Comparison of ENCODE assay signal across 11 cellular contexts in genomic region chr7:25952277-25953057, GRCh38.
DNase-seq lines count a peak whose midpoint lies in the region; ATAC-seq and TF ChIP-seq lines count a peak whose summit lies in the region.
"Had no signal": no experiment of that assay in that cellular context is flagged by ENCODE, and none has a peak within 500 bp of the region (broad histone marks: within the 10 kb centered on the region; RNA-seq: fewer than 3 reads in every experiment).

No MANE protein-coding gene starts in this region.

- no peak overlapping the region for H3K4me2 ChIP-seq in mesenchymal stem cell (ENCODE audit: low read length, poor library complexity, severe bottlenecking)

- H3K14ac ChIP-seq in mesenchymal stem cell (ENCODE audit: low read length in 2 of 2), result no peak overlapping the region

- no peak overlapping the region for H2AK5ac ChIP-seq in mesenchymal stem cell (ENCODE audit: low read length, severe bottlenecking)

- CTCF ChIA-PET in T-cell (lab: Charles Lee), result no interaction called here

- intact Hi-C loops in gastrocnemius medialis (cut with DNase I; ENCODE audit: low total_unique reads), result loop anchor here (5.0 to 10.0 kb wide), 4 partner anchors 55 to 1210 kb away; partner anchors contain the start of genes CBX3 and HNRNPA2B1

- ATAC-seq in T-cell (replicated peaks in 1 of 4), result no peak
- no peak for ATAC-seq in gastrocnemius medialis

- WGBS in mesenchymal stem cell, result 70% methylated on average over 17 of the region's 18 CpGs

- H3K18ac ChIP-seq in mesenchymal stem cell (ENCODE audit: low read depth in 1 of 2, low read length in 2 of 2), result no peak overlapping the region

- H3K27me3 Mint-ChIP-seq in T-cell, result peaks cover 0 to 10% of the 10 kb centered on the region in 2 donors

- H3K4ac ChIP-seq in mesenchymal stem cell (ENCODE audit: low read depth in 1 of 2, low read length in 2 of 2), result no peak overlapping the region

- H3K36me3 ChIP-seq in HUES48 (ENCODE audit: control insufficient read depth, insufficient read depth, low read length), result no peaks in the 10 kb centered on the region
- H3K36me3 ChIP-seq in mesenchymal stem cell (ENCODE audit: control insufficient read depth in 1 of 2, insufficient read depth in 2 of 2, low read depth in 1 of 2, low read length in 2 of 2), result no peaks in the 10 kb centered on the region
- H3K36me3 ChIP-seq in gastrocnemius medialis, result no peaks in the 10 kb centered on the region

- H3K27ac Mint-ChIP-seq in T-cell, result no peak overlapping the region

- H2BK12ac ChIP-seq in mesenchymal stem cell (ENCODE audit: low read length in 2 of 2), result no peak overlapping the region

- H3K4me1 ChIP-seq in HUES48 (ENCODE audit: control insufficient read depth, insufficient read depth, low read length) (peaks cover 41% of the 10 kb centered on the region), mesenchymal stem cell (ENCODE audit: control insufficient read depth, insufficient read depth, low read depth, low read length) (peaks cover 16% of the 10 kb centered on the region), gastrocnemius medialis (peaks cover 5 to 15% of the 10 kb centered on the region in 2 donors)

- H2BK15ac ChIP-seq in mesenchymal stem cell (ENCODE audit: low read depth, poor library complexity, severe bottlenecking), result no peak overlapping the region

- DNase-seq in T-cell (no peak), mesenchymal stem cell (no peak), NCI-H446 treated with DMSO at 0.1 percent for 48 hours (lab: John Stamatoyannopoulos, UW) (no peak), GDM1 (lab: John Stamatoyannopoulos, UW) (no peak), gastrocnemius medialis (no peak), 8988T (no peak)
- DNase-seq: activated CD4-positive, CD25-positive, alpha-beta regulatory T cell; cerebellar nuclear complex; left colon had no signal

- H4K91ac ChIP-seq in mesenchymal stem cell (ENCODE audit: low read length), result no peak overlapping the region

- H3K4me1 Mint-ChIP-seq in T-cell, result peaks cover 19 to 25% (median 20%) of the 10 kb centered on the region in 3 donors

- peak overlapping the region; percentile 53 to 90 (median 57) for H3K4me3 Mint-ChIP-seq in T-cell

- H3K4me3 ChIP-seq in HUES48 (ENCODE audit: low read depth, low read length) (peak overlapping the region; percentile 61), mesenchymal stem cell (ENCODE audit: insufficient read depth in 1 of 2, low read depth in 1 of 2, low read length in 2 of 2) (peak overlapping the region in 1 of 2 experiments; percentile 75), gastrocnemius medialis (peak overlapping the region in 1 of 4 donors; percentile 88)

- H3K36me3 Mint-ChIP-seq in T-cell, result no peaks in the 10 kb centered on the region

- no peak overlapping the region for H2BK120ac ChIP-seq in mesenchymal stem cell (ENCODE audit: low read depth, low read length)

- in situ Hi-C loops in gastrocnemius medialis (cut with MboI; ENCODE audit: low sequenced_read_pairs in 4 of 4), result no loop called here

- H3K23ac ChIP-seq in mesenchymal stem cell (ENCODE audit: low read length in 2 of 2), result no peak overlapping the region

- POLR2A ChIA-PET in T-cell (lab: Charles Lee), result interaction anchor here in 1 of 2 donors (0.6 kb wide), 2 partner anchors 247 to 423 kb away, joined by 3 to 4 read pairs; no protein-coding TSS in a partner anchor

- peak overlapping the region; percentile 94; the same call in 1 of the 2 replicates for H3K27ac ChIP-seq in C4-2B
- H3K27ac ChIP-seq in HUES48 (ENCODE audit: low read depth, low read length), result no peak overlapping the region
- no peak overlapping the region for H3K27ac ChIP-seq in mesenchymal stem cell (ENCODE audit: low read length, poor library complexity, severe bottlenecking)
- H3K27ac ChIP-seq in gastrocnemius medialis, result peak overlapping the region in 1 of 4 donors; percentile 76

- no peaks in the 10 kb centered on the region for H3K27me3 ChIP-seq in HUES48 (ENCODE audit: control insufficient read depth, insufficient read depth, low read length)
- peaks cover 0 to 21% of the 10 kb centered on the region in 2 experiments for H3K27me3 ChIP-seq in mesenchymal stem cell (ENCODE audit: control insufficient read depth in 1 of 2, insufficient read depth in 1 of 2, low read length in 2 of 2)
- no peaks in the 10 kb centered on the region for H3K27me3 ChIP-seq in gastrocnemius medialis

- H2AFZ ChIP-seq in mesenchymal stem cell (ENCODE audit: low read depth, low read length), result no peak overlapping the region

- peak overlapping the region; percentile 8; the same call in 1 of the 2 replicates for H3K9ac ChIP-seq in HUES48 (ENCODE audit: low read depth, low read length)
- peak overlapping the region; percentile 85 for H3K9ac ChIP-seq in mesenchymal stem cell (ENCODE audit: low read length)

- no peaks in the 10 kb centered on the region for H3K79me1 ChIP-seq in mesenchymal stem cell (replicated peaks; ENCODE audit: low read length, poor library complexity, severe bottlenecking)

- TF ChIP-seq CTCF in C4-2B (conservative IDR thresholded peaks at IDR 0.05), result no peak
- no peak for TF ChIP-seq CTCF in gastrocnemius medialis (IDR thresholded peaks at IDR 0.05 in 4 of 5, conservative IDR thresholded peaks at IDR 0.05 in 1 of 5)

- H3K9me3 Mint-ChIP-seq in T-cell, result no peaks in the 10 kb centered on the region

- H4K8ac ChIP-seq in mesenchymal stem cell (ENCODE audit: low read length), result no peak overlapping the region

- TF ChIP-seq POLR2A in gastrocnemius medialis (IDR thresholded peaks at IDR 0.05), result no peak

- H3K9me3 ChIP-seq in HUES48 (ENCODE audit: control insufficient read depth, insufficient read depth, low read length), result peaks cover 10% of the 10 kb centered on the region
- H3K9me3 ChIP-seq in mesenchymal stem cell (ENCODE audit: control insufficient read depth, low read length), result no peaks in the 10 kb centered on the region
- no peaks in the 10 kb centered on the region for H3K9me3 ChIP-seq in gastrocnemius medialis

- no peak overlapping the region for H2BK5ac ChIP-seq in mesenchymal stem cell (ENCODE audit: low read depth, low read length, poor library complexity, severe bottlenecking)
